15 cellular contexts compared by ENCODE assay signal in the genomic region with DNA sequence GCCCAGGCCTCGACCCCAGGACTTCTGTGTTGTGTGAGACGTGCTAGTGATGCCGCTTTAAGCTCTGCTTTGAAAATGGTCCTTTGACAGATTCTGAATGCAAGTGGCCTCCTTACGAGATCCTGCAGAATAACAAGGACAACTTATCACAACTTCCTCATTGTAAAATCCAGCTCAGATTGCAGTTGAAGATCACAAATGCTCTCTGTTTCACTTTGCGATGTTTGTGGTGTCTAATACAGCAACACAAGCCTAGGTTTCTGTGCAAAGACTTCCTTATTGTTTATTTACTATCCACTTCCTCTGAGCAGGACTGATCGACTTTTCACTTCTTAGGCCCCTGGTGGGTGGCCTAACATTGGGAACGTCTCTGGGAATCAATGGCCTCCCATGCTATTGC. TPM values are rescaled to one million over a fixed set of nuclear protein-coding genes. Genes with fewer than 3 reads are reported as not detected.
DNase-seq lines count a peak whose midpoint lies in the region; ATAC-seq, FAIRE-seq and TF ChIP-seq lines count a peak whose summit lies in the region.
"Had no signal": no experiment of that assay in that cellular context is flagged by ENCODE, and none has a peak within 500 bp of the region (broad histone marks: within the 10 kb centered on the region; RNA-seq: fewer than 3 reads in every experiment).

No MANE protein-coding gene starts in this region.

- no TSS peak for BruUV-seq in K562 (replicated peaks; lab: Mats Ljungman, UMichigan)

- H3K27me3 ChIP-seq in MM.1S (replicated peaks; ENCODE audit: insufficient read depth, low read length) (peaks cover 14% of the 10 kb centered on the region), K562 (ENCODE audit: control insufficient read depth in 2 of 2, insufficient read depth in 2 of 2, low read length in 2 of 2) (peaks cover 85 to 100% of the 10 kb centered on the region in 2 experiments), neuronal stem cell (ENCODE audit: control insufficient read depth in 3 of 3, insufficient read depth in 3 of 3, low read depth in 1 of 3, low read length in 3 of 3) (peaks cover 0 to 15% (median 0%) of the 10 kb centered on the region in 3 experiments), breast epithelium (no peaks in the 10 kb centered on the region), heart left ventricle (peaks cover 0 to 20% (median 0%) of the 10 kb centered on the region in 9 donors)

- CTCF ChIA-PET in K562 (lab: Yijun Ruan, JAX; ENCODE audit: low intra/inter-chr PET ratio): interaction anchor here (0.7 kb wide), 1 partner anchor 338 kb away, joined by 3 read pairs; no protein-coding TSS in a partner anchor

- H4K91ac ChIP-seq in neuronal stem cell (ENCODE audit: low read depth, low read length, poor library complexity): peak overlapping the region; percentile 46

- H3K23ac ChIP-seq in neuronal stem cell (ENCODE audit: low read depth, low read length, poor library complexity): peak overlapping the region; percentile 61

- H3K9ac ChIP-seq in MM.1S (ENCODE audit: low read length): no peak overlapping the region
- H3K9ac ChIP-seq in K562 (ENCODE audit: insufficient read depth in 1 of 2, low read depth in 2 of 2, low read length in 2 of 2): peak overlapping the region in 1 of 2 experiments; percentile 62; a peak in 1 of 4 replicates
- no peak overlapping the region for H3K9ac ChIP-seq in neuronal stem cell (ENCODE audit: low read depth, low read length, poor library complexity)

- H3K9me3 ChIP-seq in MM.1S (replicated peaks; ENCODE audit: insufficient read depth, low read length) (no peaks in the 10 kb centered on the region), K562 (replicated peaks; ENCODE audit: control insufficient read depth, insufficient read depth, low read depth, low read length) (no peaks in the 10 kb centered on the region), neuronal stem cell (replicated peaks in 1 of 2; ENCODE audit: control insufficient read depth in 2 of 2, insufficient read depth in 1 of 2, low read depth in 1 of 2, low read length in 2 of 2) (peaks cover 0 to 4% of the 10 kb centered on the region in 2 donors), breast epithelium (no peaks in the 10 kb centered on the region), heart left ventricle (no peaks in the 10 kb centered on the region)

- H3K4ac ChIP-seq in neuronal stem cell (ENCODE audit: low read length): no peak overlapping the region

- POLR2A ChIA-PET in K562 (lab: Yijun Ruan, JAX): interaction anchor here (1.0 to 1.4 kb wide), 4 partner anchors 8 to 59 kb away, joined by 3 to 6 read pairs (median 4); no protein-coding TSS in a partner anchor

- H3K36me3 ChIP-seq in MM.1S (replicated peaks; ENCODE audit: insufficient read depth, low read length) (no peaks in the 10 kb centered on the region), K562 (ENCODE audit: control insufficient read depth, insufficient read depth, low read length) (no peaks in the 10 kb centered on the region), neuronal stem cell (replicated peaks in 1 of 2; ENCODE audit: control insufficient read depth in 2 of 2, insufficient read depth in 2 of 2, low read length in 2 of 2) (no peaks in the 10 kb centered on the region), breast epithelium (no peaks in the 10 kb centered on the region), heart left ventricle (no peaks in the 10 kb centered on the region)

- no peak overlapping the region for H2BK120ac ChIP-seq in neuronal stem cell (ENCODE audit: low read depth, low read length)

- ATAC-seq in K562 (no peak), heart left ventricle (no peak)
- ATAC-seq: CD8-positive, alpha-beta T cell; HCT116; HepG2 had no signal

- H3K14ac ChIP-seq in neuronal stem cell (ENCODE audit: low read length): no peak overlapping the region

- H3K79me1 ChIP-seq in neuronal stem cell (ENCODE audit: low read depth, low read length): no peaks in the 10 kb centered on the region

- no peak overlapping the region for H3K4me2 ChIP-seq in MM.1S (ENCODE audit: low read depth, low read length)
- H3K4me2 ChIP-seq in K562 (ENCODE audit: insufficient read depth, low read length): no peak overlapping the region
- no peak overlapping the region for H3K4me2 ChIP-seq in neuronal stem cell (ENCODE audit: insufficient read depth, low read length, poor library complexity, severe bottlenecking)

- H3F3A ChIP-seq in MM.1S (ENCODE audit: insufficient read depth, low read length): no peaks in the 10 kb centered on the region

- peak overlapping the region; percentile 92 for H2BK15ac ChIP-seq in neuronal stem cell (ENCODE audit: low read length)

- no peak for FAIRE-seq in K562 (lab: Jason Lieb, UNC)
- FAIRE-seq: HepG2, HTR-8/SVneo had no signal

- H3K79me2 ChIP-seq in MM.1S (ENCODE audit: low read length) (no peaks in the 10 kb centered on the region), K562 (ENCODE audit: control insufficient read depth, insufficient read depth, low read length) (no peaks in the 10 kb centered on the region)

- no peak overlapping the region for H2BK5ac ChIP-seq in neuronal stem cell (ENCODE audit: low read length)

- H2AK5ac ChIP-seq in neuronal stem cell (ENCODE audit: low read depth, low read length): no peak overlapping the region

- H3K9me1 ChIP-seq in K562 (ENCODE audit: control insufficient read depth, insufficient read depth, low read length): peaks cover 4% of the 10 kb centered on the region

- H3K4me1 ChIP-seq in MM.1S (ENCODE audit: low read length): no peaks in the 10 kb centered on the region
- H3K4me1 ChIP-seq in K562 (replicated peaks in 1 of 2; ENCODE audit: control insufficient read depth in 2 of 2, insufficient read depth in 2 of 2, low read length in 2 of 2): 0 out of 5 replicates have a peak, but pooled peaks cover 0 to 9% of the 10 kb centered on the region in 2 experiments
- peaks cover 0 to 2% of the 10 kb centered on the region in 2 donors for H3K4me1 ChIP-seq in neuronal stem cell (ENCODE audit: control insufficient read depth in 2 of 2, insufficient read depth in 1 of 2, low read depth in 1 of 2, low read length in 2 of 2)
- H3K4me1 ChIP-seq in breast epithelium: no peaks in the 10 kb centered on the region
- no peaks in the 10 kb centered on the region for H3K4me1 ChIP-seq in heart left ventricle

- H3K4me3 ChIP-seq in MM.1S (ENCODE audit: low read length) (no peak overlapping the region), K562 (no peak overlapping the region), neuronal stem cell (ENCODE audit: low read length in 2 of 2) (no peak overlapping the region), breast epithelium (no peak overlapping the region), heart left ventricle (no peak overlapping the region)

- in situ Hi-C loops in K562 (cut with MboI): no loop called here

- 3% methylated on average over 7 of the region's 7 CpGs for WGBS in K562 (ENCODE audit: insufficient coverage, low coverage, missing lambda C conversion rate)
- no CpG with 5 or more reads among the region's 7 CpGs for WGBS in neuronal stem cell (ENCODE audit: extremely low coverage in 2 of 2, insufficient read length in 2 of 2, insufficient replicate concordance in 1 of 2), 2 donors
- 79 to 85% (median 81%) methylated on average over 7 of the region's 7 CpGs for WGBS in heart left ventricle, 4 donors

- H3K27ac ChIP-seq in C4-2B: peak overlapping the region; percentile 19; the same call in 1 of the 2 replicates
- no peak overlapping the region for H3K27ac ChIP-seq in MM.1S (ENCODE audit: low read length)
- no peak overlapping the region for H3K27ac ChIP-seq in K562 (ENCODE audit: extremely low read depth, low read depth, low read length)
- no peak overlapping the region for H3K27ac ChIP-seq in neuronal stem cell (replicated peaks; ENCODE audit: low read length)
- no peak overlapping the region for H3K27ac ChIP-seq in breast epithelium
- H3K27ac ChIP-seq in heart left ventricle: no peak overlapping the region

- no peak for TF ChIP-seq POLR2A in K562 (conservative IDR thresholded peaks at IDR 0.05)
- TF ChIP-seq POLR2A in breast epithelium (IDR thresholded peaks at IDR 0.05): no peak
- TF ChIP-seq POLR2A in heart left ventricle (IDR thresholded peaks at IDR 0.05): no peak

- no peak overlapping the region for H4K8ac ChIP-seq in neuronal stem cell (ENCODE audit: low read depth, low read length)

- no peaks in the 10 kb centered on the region for H4K20me1 ChIP-seq in MM.1S (ENCODE audit: insufficient read depth, low read length)
- H4K20me1 ChIP-seq in K562 (replicated peaks; ENCODE audit: control insufficient read depth, insufficient read depth, low read length): no peaks in the 10 kb centered on the region; the same call in 1 of the 2 replicates

- intact Hi-C loops in K562 (cut with micrococcal nuclease) (no loop called here), breast epithelium (cut with DNase I; ENCODE audit: low total_unique reads) (no loop called here), heart left ventricle (cut with DNase I) (no loop called here)

- no peak for TF ChIP-seq RAD21 in K562 (CRISPR knock-in tag; conservative IDR thresholded peaks at IDR 0.05 in 1 of 2, IDR thresholded peaks at IDR 0.05 in 1 of 2)

- H2AFZ ChIP-seq in MM.1S (ENCODE audit: low read length) (0 out of 2 replicates have a peak overlapping the region, but pooled peaks have one; percentile 2), K562 (ENCODE audit: low read depth, low read length) (no peak overlapping the region), neuronal stem cell (ENCODE audit: low read length) (no peak overlapping the region)

- peak overlapping the region; percentile 67 for H3K18ac ChIP-seq in neuronal stem cell (ENCODE audit: low read length)

- no peaks in the 10 kb centered on the region for H3K9me2 ChIP-seq in MM.1S (replicated peaks; ENCODE audit: insufficient read depth, low read length)

- TF ChIP-seq CTCF in C4-2B (conservative IDR thresholded peaks at IDR 0.05): no peak
- no peak for TF ChIP-seq CTCF in MM.1S (IDR thresholded peaks at IDR 0.05; ENCODE audit: low read length)
- no peak for TF ChIP-seq CTCF in K562 (IDR thresholded peaks at IDR 0.05 in 2 of 3, conservative IDR thresholded peaks at IDR 0.05 in 1 of 3; ENCODE audit: insufficient read depth in 2 of 3, low read depth in 1 of 3, low read length in 3 of 3)
- TF ChIP-seq CTCF in breast epithelium (IDR thresholded peaks at IDR 0.05): no peak
- TF ChIP-seq CTCF in heart left ventricle (IDR thresholded peaks at IDR 0.05): no peak

- H2BK12ac ChIP-seq in neuronal stem cell (ENCODE audit: low read length): no peak overlapping the region

- TF ChIP-seq EP300 in K562 (IDR thresholded peaks at IDR 0.05; ENCODE audit: low read length): no peak

- DNase-seq in MM.1S: no peak
- no peak for DNase-seq in K562 (ENCODE audit: extremely low read depth in 1 of 4, low spot score in 3 of 4)
- DNase-seq in neuronal stem cell (ENCODE audit: low spot score): no peak
- no peak for DNase-seq in breast epithelium (ENCODE audit: low spot score in 2 of 2)
- DNase-seq in stimulated activated CD8-positive, alpha-beta memory T cell treated with anti-CD3 and anti-CD28 coated beads, Interleukin-4, amount 100 ng/mL, for 48 hours: no peak
- no peak for DNase-seq in heart left ventricle
- DNase-seq: ACHN; C1 segment of cervical spinal cord; CD8-positive, alpha-beta T cell; DMS53; GF-D8 had no signal

RNA-seq across cellular contexts. Expression of gene INSIG1, which starts 31.7 kb away (rescaled TPM):
- total RNA-seq in K562 (2011; cell fraction: chromatin; rRNA removed; ENCODE audit: low replicate concordance): 622 and 799 TPM in 2 replicates
- total RNA-seq in K562 (2011; cell fraction: nucleolus; rRNA removed): 847 and 892 TPM in 2 replicates
- total RNA-seq in K562 (2011; cell fraction: nucleoplasm; rRNA removed): 1,016 and 1,247 TPM in 2 replicates
- total RNA-seq in K562 (2014; rRNA removed) (294 and 361 TPM in 2 replicates), K562 (2014; rRNA removed; fragmentation: Illumina TruSeq; extraction: Trizol) (236 and 238 TPM in 2 replicates), K562 (2015; rRNA removed; fragmentation: Illumina TruSeq; extraction: Trizol) (173 and 188 TPM in 2 replicates), K562 (2021) (254 and 296 TPM in 2 replicates), breast epithelium (10 to 100 TPM; 37.0 to 89.6 (median 66.0) TPM), heart left ventricle (10 to 100 TPM in 7 of 9 donors, 1 to 10 TPM in 2; 7.9 to 24.5 (median 13.3) TPM)
- polyA plus RNA-seq in K562 (2011; rRNA removed) (625 and 787 TPM in 2 replicates), K562 (2014; fragmentation: Illumina TruSeq; extraction: Trizol) (188 and 224 TPM in 2 replicates), K562 (2014; fragmentation: Nextera tagmentation; extraction: Ambion mirVana) (10 to 100 TPM; 57.1 to 69.2 TPM), K562 (2014; rRNA removed) (250 and 268 TPM in 2 replicates), heart left ventricle (10 to 100 TPM in 1 of 2 donors, 1 to 10 TPM in 1; 5.2 to 22.3 TPM)
- polyA plus RNA-seq in K562 (2011; cell fraction: cytosol; rRNA removed): 709 and 1,098 TPM in 2 replicates
- polyA plus RNA-seq in K562 (2011; cell fraction: nucleus; rRNA removed): 446 and 453 TPM in 2 replicates
- 116 and 259 TPM in 2 replicates for polyA plus RNA-seq in K562 (2012)
- 551 and 619 TPM in 2 replicates for polyA minus RNA-seq in K562 (2011; rRNA and poly(A)+ RNA removed)
- 392 and 408 TPM in 2 replicates for polyA minus RNA-seq in K562 (2011; cell fraction: cytosol; rRNA and poly(A)+ RNA removed)
- polyA minus RNA-seq in K562 (2011; cell fraction: nucleus; rRNA and poly(A)+ RNA removed): 329 and 473 TPM in 2 replicates
- polyA plus RNA-seq in neuronal stem cell (2013, experiment 1 of 2): 183 TPM
- polyA plus RNA-seq in neuronal stem cell (2013, experiment 2 of 2): 199 TPM
